In the genomic region with DNA sequence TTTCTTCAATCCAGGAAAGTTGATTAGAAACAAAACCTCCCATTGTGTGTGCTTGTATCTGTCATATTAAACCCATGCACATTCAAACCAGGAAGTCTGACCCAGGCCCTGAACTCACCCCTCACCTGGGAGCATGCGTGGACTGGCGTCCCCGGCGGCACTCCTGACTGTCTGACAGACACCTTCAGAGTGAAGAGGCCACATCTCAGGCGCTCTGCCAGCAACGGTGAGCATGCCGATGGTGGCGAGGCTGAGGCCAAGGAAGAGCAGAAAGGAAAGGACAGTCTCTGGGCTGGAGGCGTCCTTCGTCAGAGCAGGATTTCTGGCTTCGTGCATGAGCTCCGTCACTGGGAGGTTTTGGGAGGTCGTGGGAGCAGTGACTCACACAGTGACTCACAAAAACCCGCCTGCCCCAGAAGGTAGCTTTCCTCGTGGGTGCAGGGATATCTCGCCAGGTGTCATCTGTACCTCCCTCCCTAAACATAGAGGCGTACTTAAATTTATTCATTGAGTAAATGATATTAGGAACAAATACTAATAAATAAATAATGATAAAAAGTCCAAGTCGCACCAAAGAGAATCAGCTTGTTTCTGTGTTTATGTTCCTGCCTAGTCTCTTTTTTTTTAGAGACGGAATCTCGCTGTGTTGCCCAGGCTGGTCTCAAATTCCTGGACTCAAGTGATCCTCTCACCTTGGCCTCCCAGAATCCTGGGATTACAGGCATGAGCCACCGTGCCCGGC, we compare ENCODE assay signal across 12 cellular contexts. TPM values are rescaled to one million over a fixed set of nuclear protein-coding genes. Genes with fewer than 3 reads are reported as not detected.
A peak's percentile ranks its signal among the peaks of the same experiment; 100 is the strongest.
DNase-seq lines count a peak whose midpoint lies in the region; ATAC-seq and TF ChIP-seq lines count a peak whose summit lies in the region.
"Had no signal": no experiment of that assay in that cellular context is flagged by ENCODE, and none has a peak within 500 bp of the region (broad histone marks: within the 10 kb centered on the region; RNA-seq: fewer than 3 reads in every experiment).

No MANE protein-coding gene starts in this region.

- H3K4me1 ChIP-seq in foreskin keratinocyte, result peaks cover 17% of the 10 kb centered on the region

- H3K27ac ChIP-seq in foreskin keratinocyte, result peak overlapping the region; percentile 82

- ATAC-seq in foreskin keratinocyte (peak; percentile 81), GM21367 (IDR thresholded peaks at IDR 0.05; ENCODE audit: unreplicated experiment) (no peak), HG03571 (IDR thresholded peaks at IDR 0.05; ENCODE audit: unreplicated experiment) (no peak)
- ATAC-seq: right cardiac atrium had no signal

- peak; percentile 66 for DNase-seq in activated effector memory CD4-positive, alpha-beta T cell treated with anti-CD3 and anti-CD28 coated beads, Interleukin-2, amount 50 U/mL, for 16 hours
- no peak for DNase-seq in activated effector memory CD4-positive, alpha-beta T cell treated with Interleukin-2 at 50 U/mL for 16 hours
- DNase-seq in SW480 (ENCODE audit: low spot score) (peak; percentile 87), foreskin keratinocyte (peak; percentile 36 to 37), 8988T (no peak)
- peak; percentile 18 for DNase-seq in stimulated activated CD4-positive, alpha-beta T cell treated with anti-CD3 and anti-CD28 coated beads, Interleukin-4, amount 100 ng/mL, for 24 hours
- DNase-seq: GF-D8, MM.1S, NCI-H748 treated with DMSO at 0.1 percent for 48 hours had no signal

- no peaks in the 10 kb centered on the region for H3K27me3 ChIP-seq in foreskin keratinocyte

- no peak for TF ChIP-seq CTCF in foreskin keratinocyte (conservative IDR thresholded peaks at IDR 0.05)

RNA-seq across cellular contexts. Expression of a gene that starts 13.5 kb away (rescaled TPM):
- 12.2 and 13.2 TPM in 2 replicates for total RNA-seq in foreskin keratinocyte
- 6.6 and 6.9 TPM in 2 replicates for polyA plus RNA-seq in foreskin keratinocyte

RNA-seq across cellular contexts. Expression of a gene that starts 16.9 kb away (rescaled TPM):
- total RNA-seq in foreskin keratinocyte, result 23.7 and 26.6 TPM in 2 replicates
- 26.6 and 27.2 TPM in 2 replicates for polyA plus RNA-seq in foreskin keratinocyte

RNA-seq across cellular contexts. Expression of a gene that starts 52.7 kb away (rescaled TPM):
- total RNA-seq in foreskin keratinocyte, result 17.7 and 21.5 TPM in 2 replicates
- 15.9 and 17.6 TPM in 2 replicates for polyA plus RNA-seq in foreskin keratinocyte

RNA-seq across cellular contexts. Expression of a gene that starts 59.5 kb away (rescaled TPM):
- total RNA-seq in foreskin keratinocyte, result 28.6 and 33.6 TPM in 2 replicates
- polyA plus RNA-seq in foreskin keratinocyte, result 30.3 and 31.0 TPM in 2 replicates

Comparison
In these comparisons a context has a peak if more than half of its experiments do, and no peak if none do; other contexts are left out.
1. DNase-seq: peak in activated effector memory CD4-positive, alpha-beta T cell treated with anti-CD3 and anti-CD28 coated beads, Interleukin-2, amount 50 U/mL, for 16 hours (single experiment), SW480 (single experiment), foreskin keratinocyte (2 of 2) and stimulated activated CD4-positive, alpha-beta T cell treated with anti-CD3 and anti-CD28 coated beads, Interleukin-4, amount 100 ng/mL, for 24 hours (single experiment); none in activated effector memory CD4-positive, alpha-beta T cell treated with Interleukin-2 at 50 U/mL for 16 hours (single experiment) and 8988T (single experiment).